In genomic region chr6:31546962-31547726, GRCh38 we compare ENCODE assay signal across 1 cellular context.
TF ChIP-seq lines count a peak whose summit lies in the region.

Gene NFKBIL1 (plus strand): TSS chr6:31547608. CDS start chr6:31547695, 87 bp downstream.

TF ChIP-seq in K562, 482 proteins besides CTCF, POLR2A, EP300 and RAD21 (continued from another document and continues in another):
- TF ChIP-seq MGA (IDR thresholded peaks at IDR 0.05) = 0 out of 2 replicates have a peak, but pooled peaks have one; percentile 8
- TF ChIP-seq ZNF384 (IDR thresholded peaks at IDR 0.05; ENCODE audit: low read depth, low read length) = peak; percentile 66
- TF ChIP-seq HDAC2 (IDR thresholded peaks at IDR 0.05) = peak; percentile 87
- TF ChIP-seq DDX20 (tag; IDR thresholded peaks at IDR 0.05; ENCODE audit: low read depth) = no peak
- 0 out of 2 replicates have a peak, but pooled peaks have one; percentile 9 for TF ChIP-seq ZNF511 (CRISPR knock-in tag; IDR thresholded peaks at IDR 0.05)
- TF ChIP-seq HDAC3 (IDR thresholded peaks at IDR 0.05; ENCODE audit: borderline replicate concordance, partially characterized antibody) = peak; percentile 84
- peak; percentile 40 to 95; a peak in 2 of 4 replicates for TF ChIP-seq BCLAF1 (IDR thresholded peaks at IDR 0.05; ENCODE audit: borderline replicate concordance in 1 of 2, control insufficient read depth in 1 of 2, low read depth in 2 of 2, low read length in 1 of 2)
- no peak for TF ChIP-seq RUNX1 (IDR thresholded peaks at IDR 0.05; ENCODE audit: low read depth)
- no peak for TF ChIP-seq FOS (IDR thresholded peaks at IDR 0.05; ENCODE audit: extremely low read depth, insufficient read length)
- peak; percentile 89 for TF ChIP-seq ZBTB12 (CRISPR knock-in tag; IDR thresholded peaks at IDR 0.05)
- TF ChIP-seq ZNF785 (CRISPR knock-in tag; IDR thresholded peaks at IDR 0.05) = no peak
- peak in 1 of 2 experiments; percentile 99; a peak in 2 of 4 replicates for TF ChIP-seq TRIM24 (IDR thresholded peaks at IDR 0.05)
- TF ChIP-seq UBTF (IDR thresholded peaks at IDR 0.05; ENCODE audit: borderline replicate concordance in 1 of 2, low read depth in 2 of 2, low read length in 2 of 2) = peak; percentile 30 to 79; a peak in 3 of 4 replicates
- 0 out of 2 replicates have a peak, but pooled peaks have one; percentile 20 for TF ChIP-seq BACH1 (tag; IDR thresholded peaks at IDR 0.05)
- no peak for TF ChIP-seq NUFIP1 (IDR thresholded peaks at IDR 0.05; ENCODE audit: partially characterized antibody)
- TF ChIP-seq KLF1 (tag; IDR thresholded peaks at IDR 0.05) = peak; percentile 93
- TF ChIP-seq NKRF (IDR thresholded peaks at IDR 0.05; ENCODE audit: borderline replicate concordance) = peak; percentile 79
- TF ChIP-seq KAT2B (IDR thresholded peaks at IDR 0.05; ENCODE audit: low read depth, low read length) = no peak
- TF ChIP-seq E2F3 (CRISPR knock-in tag; IDR thresholded peaks at IDR 0.05) = peak; percentile 69; the same call in 1 of the 2 replicates
- TF ChIP-seq NFIC (IDR thresholded peaks at IDR 0.05) = peak; percentile 74
- TF ChIP-seq ARID1B (IDR thresholded peaks at IDR 0.05) = peak; percentile 21
- TF ChIP-seq LCOR (CRISPR knock-in tag; IDR thresholded peaks at IDR 0.05) = peak; percentile 71
- no peak for TF ChIP-seq ARID2 (IDR thresholded peaks at IDR 0.05)
- no peak for TF ChIP-seq MLX (CRISPR knock-in tag; conservative IDR thresholded peaks at IDR 0.05)
- no peak for TF ChIP-seq ZNF398 (CRISPR knock-in tag; IDR thresholded peaks at IDR 0.05)
- no peak; the same call in none of the 2 replicates for TF ChIP-seq GTF2E2 (tag; IDR thresholded peaks at IDR 0.05)
